Comparison of ENCODE assay signal across 16 cellular contexts in genomic region chr2:101679037-101679726, GRCh38. TPM values are rescaled to one million over a fixed set of nuclear protein-coding genes. Genes with fewer than 3 reads are reported as not detected.
DNase-seq lines count a peak whose midpoint lies in the region; FAIRE-seq lines count a peak whose summit lies in the region.
"Had no signal": no experiment of that assay in that cellular context is flagged by ENCODE, and none has a peak within 500 bp of the region (broad histone marks: within the 10 kb centered on the region; RNA-seq: fewer than 3 reads in every experiment).

No MANE protein-coding gene starts in this region.

- FAIRE-seq in RCC 7860 (lab: Jason Lieb, UNC), result peak; percentile 59

- no peaks in the 10 kb centered on the region for H3K27me3 ChIP-seq in H7 (ENCODE audit: control insufficient read depth, insufficient read depth, low read length)
- H3K27me3 ChIP-seq: neutrophil, testis had no signal

- DNase-seq in NCI-H1105 treated with DMSO at 0.1 percent for 48 hours (lab: John Stamatoyannopoulos, UW) (peak; percentile 25), NCI-H1105 (lab: John Stamatoyannopoulos, UW) (no peak), RCC 7860 (ENCODE audit: low spot score) (peak; percentile 43), fibroblast of peridontal ligament (ENCODE audit: extremely low read depth) (peak; percentile 89), skeletal muscle cell (ENCODE audit: low read depth) (peak; percentile 67), NCI-H1694 treated with DMSO at 0.1 percent for 48 hours (lab: John Stamatoyannopoulos, UW) (no peak), H7 (no peak), iPS-NIHi11 (ENCODE audit: low spot score) (no peak)
- DNase-seq: 8988T; activated naive CD4-positive, alpha-beta T cell treated with Interleukin-2 at 50 U/mL for 16 hours; KG1; lower lobe of right lung; NCI-H2029 treated with DMSO at 0.1 percent for 48 hours; testis had no signal

- H3K4me3 ChIP-seq in skeletal muscle cell (ENCODE audit: low read depth, low read length) (no peak overlapping the region), H7 (ENCODE audit: insufficient read depth, low read depth, low read length) (no peak overlapping the region)
- H3K4me3 ChIP-seq: lower lobe of right lung, SK-N-MC, testis had no signal

- no peaks in the 10 kb centered on the region for H3K36me3 ChIP-seq in H7 (replicated peaks; ENCODE audit: control insufficient read depth, insufficient read depth, low read length)
- H3K36me3 ChIP-seq: lower lobe of right lung, neutrophil had no signal

RNA-seq across cellular contexts. Expression of gene MAP4K4, which starts 18.3 kb away (rescaled TPM):
- 45.6 and 58.7 TPM in 2 replicates for total RNA-seq in H7 (2014; rRNA removed; shearing (Covaris generic))

Comparison
In these comparisons a context has a peak if more than half of its experiments do, and no peak if none do; other contexts are left out.
1. DNase-seq: peak in NCI-H1105 treated with DMSO at 0.1 percent for 48 hours (single experiment), RCC 7860 (single experiment), fibroblast of peridontal ligament (single experiment) and skeletal muscle cell (single experiment); none in NCI-H1105 (single experiment), NCI-H1694 treated with DMSO at 0.1 percent for 48 hours (single experiment), H7 (single experiment) and iPS-NIHi11 (single experiment).